Comparison of ENCODE assay signal across 29 cellular contexts in genomic region chr15:66827039-66827697, GRCh38.
"Had no signal": no experiment of that assay in that cellular context is flagged by ENCODE, and none has a peak within 500 bp of the region (broad histone marks: within the 10 kb centered on the region; RNA-seq: fewer than 3 reads in every experiment).

No MANE protein-coding gene starts in this region.

- H3K9me3 ChIP-seq: lower lobe of right lung, spleen, thoracic aorta, upper lobe of left lung had no signal

- H3K4me3 ChIP-seq: lower lobe of right lung, spleen, thoracic aorta, upper lobe of left lung had no signal

- DNase-seq: activated B cell treated with CpG ODN at 0.5 μM for 24 hours; activated CD4-positive, alpha-beta T cell treated with anti-CD3 and anti-CD28 coated beads for 36 hours; activated CD4-positive, alpha-beta T cell treated with anti-CD3 and anti-CD28 coated beads, Interleukin-2, amount 50 U/mL, for 4 hours; activated CD8-positive, alpha-beta memory T cell treated with anti-CD3 and anti-CD28 coated beads for 24 hours; activated CD8-positive, alpha-beta memory T cell treated with anti-CD3 and anti-CD28 coated beads, Interleukin-2, amount 50 U/mL, for 4 hours; activated T-cell treated with anti-CD3 and anti-CD28 coated beads, Interleukin-2, amount 50 U/mL, for 24 hours; caudate nucleus; dermis blood vessel endothelial cell; effector memory CD4-positive, alpha-beta T cell; foreskin melanocyte; glutamatergic neuron; hippocampal formation; lower lobe of right lung; midbrain; occipital lobe; spleen; stimulated activated CD4-positive, alpha-beta T cell treated with anti-CD3 and anti-CD28 coated beads, Interleukin-4, amount 100 ng/mL, for 1 hour; stimulated activated naive CD4-positive, alpha-beta T cell treated with Interleukin-2 at 50 U/mL for 16 hours; T1000; upper lobe of left lung had no signal

- FAIRE-seq: endothelial cell of umbilical vein, islet of Langerhans had no signal

- H3K27me3 ChIP-seq: spleen, upper lobe of left lung had no signal

- H3K36me3 Mint-ChIP-seq: activated naive CD4-positive, alpha-beta T cell treated with anti-CD3 and anti-CD28 coated beads, Interleukin-2, amount 50 U/mL, for 72 hours; brain; natural killer cell treated with Interleukin-12 subunit alpha and Interleukin-12 subunit beta and Interleukin-15 and Interleukin-18, amount 100 ng/mL, for 72 hours had no signal

- H3K27me3 Mint-ChIP-seq: activated B cell treated with CpG ODN at 0.5 μM for 24 hours; activated CD4-positive, alpha-beta T cell treated with anti-CD3 and anti-CD28 coated beads for 36 hours had no signal

- H3K4me3 Mint-ChIP-seq: activated B cell treated with CpG ODN at 0.5 μM for 24 hours; activated CD4-positive, alpha-beta T cell treated with anti-CD3 and anti-CD28 coated beads for 36 hours; activated T-cell treated with anti-CD3 and anti-CD28 coated beads, Interleukin-2, amount 50 U/mL, for 24 hours; activated T-helper 17 cell treated with anti-CD3 and anti-CD28 coated beads, Interleukin-2, amount 50 U/mL, for 72 hours; brain; natural killer cell treated with Interleukin-12 subunit alpha and Interleukin-12 subunit beta and Interleukin-15 and Interleukin-18, amount 100 ng/mL, for 72 hours; T-helper 1 cell treated with Interleukin-12 subunit alpha and Interleukin-12 subunit beta and Interleukin-4 antibody, amounts not matched to agents 30 μg/mL and 1 μg/mL, for 36 hours had no signal

- ATAC-seq: activated CD4-positive, alpha-beta T cell treated with anti-CD3 and anti-CD28 coated beads for 36 hours; activated naive CD4-positive, alpha-beta T cell treated with anti-CD3 and anti-CD28 coated beads, Interleukin-2, amount 50 U/mL, for 72 hours; activated T-helper 17 cell treated with anti-CD3 and anti-CD28 coated beads, Interleukin-2, amount 50 U/mL, for 72 hours; esophagus mucosa; lower lobe of right lung; natural killer cell treated with Interleukin-12 subunit alpha and Interleukin-12 subunit beta and Interleukin-15 and Interleukin-18, amount 100 ng/mL, for 72 hours had no signal

- H3K4me1 Mint-ChIP-seq: activated CD4-positive, alpha-beta T cell treated with anti-CD3 and anti-CD28 coated beads for 36 hours; activated T-helper 17 cell treated with anti-CD3 and anti-CD28 coated beads, Interleukin-2, amount 50 U/mL, for 72 hours had no signal

- H3K27ac Mint-ChIP-seq: activated B cell treated with CpG ODN at 0.5 μM for 24 hours; activated CD4-positive, alpha-beta T cell treated with anti-CD3 and anti-CD28 coated beads for 36 hours; activated naive CD4-positive, alpha-beta T cell treated with anti-CD3 and anti-CD28 coated beads, Interleukin-2, amount 50 U/mL, for 72 hours; activated T-cell treated with anti-CD3 and anti-CD28 coated beads, Interleukin-2, amount 50 U/mL, for 24 hours; activated T-helper 17 cell treated with anti-CD3 and anti-CD28 coated beads, Interleukin-2, amount 50 U/mL, for 72 hours; natural killer cell treated with Interleukin-12 subunit alpha and Interleukin-12 subunit beta and Interleukin-15 and Interleukin-18, amount 100 ng/mL, for 72 hours; T-helper 1 cell treated with Interleukin-12 subunit alpha and Interleukin-12 subunit beta and Interleukin-4 antibody, amounts not matched to agents 30 μg/mL and 1 μg/mL, for 36 hours had no signal

- H3K27ac ChIP-seq: lower lobe of right lung, spleen, thoracic aorta, upper lobe of left lung had no signal

- H3K36me3 ChIP-seq: lower lobe of right lung, spleen, thoracic aorta, upper lobe of left lung had no signal

- H3K9me3 Mint-ChIP-seq: activated B cell treated with CpG ODN at 0.5 μM for 24 hours; activated naive CD4-positive, alpha-beta T cell treated with anti-CD3 and anti-CD28 coated beads, Interleukin-2, amount 50 U/mL, for 72 hours; activated T-cell treated with anti-CD3 and anti-CD28 coated beads, Interleukin-2, amount 50 U/mL, for 24 hours; activated T-helper 17 cell treated with anti-CD3 and anti-CD28 coated beads, Interleukin-2, amount 50 U/mL, for 72 hours; natural killer cell treated with Interleukin-12 subunit alpha and Interleukin-12 subunit beta and Interleukin-15 and Interleukin-18, amount 100 ng/mL, for 72 hours; T-helper 1 cell treated with Interleukin-12 subunit alpha and Interleukin-12 subunit beta and Interleukin-4 antibody, amounts not matched to agents 30 μg/mL and 1 μg/mL, for 36 hours had no signal

- H3K4me1 ChIP-seq: lower lobe of right lung had no signal
